Comparison of ENCODE assay signal across 8 cellular contexts in genomic region chr7:42236266-42237161, GRCh38. TPM values are rescaled to one million over a fixed set of nuclear protein-coding genes. Genes with fewer than 3 reads are reported as not detected.
DNase-seq lines count a peak whose midpoint lies in the region; ATAC-seq, FAIRE-seq and TF ChIP-seq lines count a peak whose summit lies in the region.

No MANE protein-coding gene starts in this region.

- H2AFZ ChIP-seq in PC-3 (ENCODE audit: low read length): peak overlapping the region; percentile 86

- FAIRE-seq in H54 (lab: Jason Lieb, UNC): no peak

- TF ChIP-seq POLR2A in H54 (IDR thresholded peaks at IDR 0.05; ENCODE audit: low read depth, low read length): 0 out of 2 replicates have a peak, but pooled peaks have one; percentile 23
- TF ChIP-seq POLR2A in tibial nerve (IDR thresholded peaks at IDR 0.05): peak in 1 of 2 donors; percentile 55

- peak overlapping the region; percentile 23 for H3K27ac ChIP-seq in PC-3 (ENCODE audit: low read length)
- H3K27ac ChIP-seq in lower lobe of right lung: peak overlapping the region; percentile 77
- H3K27ac ChIP-seq in tibial nerve: peak overlapping the region; percentile 79 to 98 (median 88)

- POLR2A ChIA-PET in PC-3 (lab: Charles Lee; ENCODE audit: unreplicated experiment): interaction anchor here (0.5 kb wide), 1 partner anchor 1343 kb away, joined by 3 read pairs; no protein-coding TSS in a partner anchor

- peak overlapping the region; percentile 92 for H3K4me3 ChIP-seq in PC-3 (ENCODE audit: low read length)
- peak overlapping the region; percentile 81 for H3K4me3 ChIP-seq in lower lobe of right lung
- peak overlapping the region; percentile 64 to 82 (median 68) for H3K4me3 ChIP-seq in tibial nerve

- intact Hi-C loops in PC-3 (cut with micrococcal nuclease): loop anchor here (2.0 to 10.0 kb wide), 5 partner anchors 56 to 454 kb away; no protein-coding TSS in a partner anchor
- intact Hi-C loops in lower lobe of right lung (cut with DNase I): no loop called here

- H3K36me3 ChIP-seq in PC-3 (ENCODE audit: low read depth, low read length) (no peaks in the 10 kb centered on the region), lower lobe of right lung (no peaks in the 10 kb centered on the region), tibial nerve (no peaks in the 10 kb centered on the region)

- peak in 1 of 2 donors; percentile 72 for TF ChIP-seq EP300 in tibial nerve (IDR thresholded peaks at IDR 0.05)

- no peak for TF ChIP-seq CTCF in PC-3 (conservative IDR thresholded peaks at IDR 0.05; ENCODE audit: low read depth, low read length)
- no peak for TF ChIP-seq CTCF in lower lobe of right lung (IDR thresholded peaks at IDR 0.05)
- TF ChIP-seq CTCF in tibial nerve (IDR thresholded peaks at IDR 0.05): no peak

- H3K4me2 ChIP-seq in PC-3 (ENCODE audit: low read length): peak overlapping the region; percentile 85

- peak overlapping the region; percentile 76 for H3K9ac ChIP-seq in PC-3 (ENCODE audit: low read length)

- CTCF ChIA-PET in PC-3 (lab: Charles Lee): no interaction called here

- BruUV-seq in PC-3 (replicated peaks; lab: Mats Ljungman, UMichigan): no TSS peak

- WGBS in tibial nerve, 2 donors: 0 to 1% methylated on average over 30 to 92 of the region's 112 CpGs

- H3K27me3 ChIP-seq in PC-3 (ENCODE audit: low read length): no peaks in the 10 kb centered on the region
- peaks cover 12% of the 10 kb centered on the region for H3K27me3 ChIP-seq in lower lobe of right lung (ENCODE audit: low read depth)
- H3K27me3 ChIP-seq in tibial nerve: no peaks in the 10 kb centered on the region

- no peaks in the 10 kb centered on the region for H3K9me3 ChIP-seq in PC-3 (ENCODE audit: low read length)
- no peaks in the 10 kb centered on the region for H3K9me3 ChIP-seq in lower lobe of right lung
- H3K9me3 ChIP-seq in tibial nerve: no peaks in the 10 kb centered on the region

- ATAC-seq in PC-3 (peak; percentile 6), lower lobe of right lung (peak; percentile 64 to 65), HG03045 (IDR thresholded peaks at IDR 0.05; ENCODE audit: unreplicated experiment) (no peak)

- 0 out of 2 replicates have a peak, but pooled peaks cover 6% of the 10 kb centered on the region for H4K20me1 ChIP-seq in PC-3 (ENCODE audit: low read length)

- H3F3A ChIP-seq in PC-3 (ENCODE audit: low read length, unreplicated experiment): no peaks in the 10 kb centered on the region

- DNase-seq in GM03348 (ENCODE audit: low spot score) (peak; percentile 79), H54 (ENCODE audit: insufficient read length, low spot score) (peak; percentile 79), PC-3 (peak; percentile 55), ecto neural progenitor cell (ENCODE audit: low spot score) (peak; percentile 75), lower lobe of right lung (peak; percentile 60), tibial nerve (ENCODE audit: low spot score in 2 of 2) (peak in 1 of 2 donors; percentile 37), pons (ENCODE audit: low spot score) (no peak)

- H3K9me2 ChIP-seq in PC-3 (replicated peaks; ENCODE audit: low read length): no peaks in the 10 kb centered on the region

- peaks cover 52% of the 10 kb centered on the region for H3K79me2 ChIP-seq in PC-3 (ENCODE audit: low read length)

- H3K4me1 ChIP-seq in PC-3 (ENCODE audit: insufficient read depth, low read length) (peaks cover 46% of the 10 kb centered on the region), lower lobe of right lung (peaks cover 19% of the 10 kb centered on the region), tibial nerve (peaks cover 0 to 53% (median 23%) of the 10 kb centered on the region in 4 donors)

RNA-seq across cellular contexts. Expression of gene GLI3, which starts 0.5 kb away (rescaled TPM):
- 3.5 and 9.6 TPM in 2 replicates for total RNA-seq in PC-3 (2014; rRNA removed)
- total RNA-seq in lower lobe of right lung: 20.7 TPM
- total RNA-seq in tibial nerve: 10 to 100 TPM in 1 of 4 donors, 1 to 10 TPM in 3; 8.6 to 12.6 (median 8.7) TPM

Comparison
In these comparisons a context has a peak if more than half of its experiments do, and no peak if none do; other contexts are left out.
1. H3K27ac ChIP-seq: peak in every context shown above with its lines; median percentile 88 in tibial nerve; 77 in lower lobe of right lung; 23 in PC-3.